10 cellular contexts compared by ENCODE assay signal in the genomic region with DNA sequence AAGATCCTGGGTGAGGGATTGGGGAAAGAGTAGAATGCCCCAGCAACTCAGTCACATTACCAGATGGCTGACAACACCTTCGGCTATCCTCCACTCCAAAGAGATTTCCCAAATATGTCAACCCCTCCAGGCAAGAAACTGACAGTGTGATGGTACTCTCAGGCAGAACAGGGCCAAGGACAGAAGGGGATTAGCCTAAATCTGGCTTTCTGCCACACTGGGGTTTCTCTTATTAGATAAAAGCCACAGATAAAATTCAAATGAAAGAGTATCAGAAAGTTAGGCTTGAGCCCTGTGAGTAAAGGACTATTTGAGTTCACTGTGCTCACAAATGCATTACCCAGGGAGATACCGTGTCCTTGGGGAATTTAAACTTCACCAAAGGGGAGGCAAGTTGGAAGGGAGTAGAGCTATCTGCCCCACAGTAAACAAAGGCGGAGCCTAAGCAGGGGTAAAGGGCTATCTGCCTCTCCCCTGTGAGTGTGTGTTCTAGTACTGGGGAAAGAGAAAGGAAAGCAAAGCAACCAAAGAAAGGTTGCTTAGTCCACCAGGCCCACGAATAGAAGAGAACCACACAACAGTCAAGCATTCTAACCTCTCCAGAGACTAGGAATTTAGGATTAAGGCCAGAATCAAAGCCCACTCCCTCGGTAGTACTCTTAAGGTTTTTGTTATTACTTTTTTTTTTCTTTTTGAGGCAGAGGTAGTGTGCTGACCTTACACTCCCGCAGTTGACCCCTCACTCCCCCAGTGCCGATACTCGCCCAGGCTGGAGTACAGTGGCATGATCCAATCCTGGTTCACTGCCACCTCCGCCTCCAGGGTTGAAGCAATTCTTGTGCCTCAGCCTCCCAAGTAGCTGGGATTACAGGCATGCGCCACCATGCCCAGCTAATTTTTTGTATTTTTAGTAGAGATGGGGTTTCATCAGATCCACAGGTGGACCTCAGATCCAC. TPM values are rescaled to one million over a fixed set of nuclear protein-coding genes. Genes with fewer than 3 reads are reported as not detected.
A peak's percentile ranks its signal among the peaks of the same experiment; 100 is the strongest.
DNase-seq lines count a peak whose midpoint lies in the region; ATAC-seq, FAIRE-seq and TF ChIP-seq lines count a peak whose summit lies in the region.
"Had no signal": no experiment of that assay in that cellular context is flagged by ENCODE, and none has a peak within 500 bp of the region (broad histone marks: within the 10 kb centered on the region; RNA-seq: fewer than 3 reads in every experiment).

No MANE protein-coding gene starts in this region.

- 66% methylated on average over 10 of the region's 10 CpGs for WGBS in GM12878 (ENCODE audit: insufficient coverage, insufficient replicate concordance, low lambda C conversion rate, missing lambda C conversion rate)
- WGBS in mesendoderm (ENCODE audit: extremely low coverage, insufficient coverage, low lambda C conversion rate): no CpG with 5 or more reads among the region's 10 CpGs

- H3K56ac ChIP-seq in mesendoderm (ENCODE audit: low read length): peak overlapping the region; percentile 57

- H3K79me2 ChIP-seq in GM12878 (ENCODE audit: control insufficient read depth, insufficient read depth, low read length): peaks cover 83% of the 10 kb centered on the region
- H3K79me2 ChIP-seq in mesendoderm (ENCODE audit: control insufficient read depth, insufficient read depth, low read length): peaks cover 82% of the 10 kb centered on the region

- RAD21 ChIA-PET in GM12878 (lab: Charles Lee; ENCODE audit: unreplicated experiment): interaction anchor here (1.0 to 1.4 kb wide), 3 partner anchors 21 to 93 kb away, joined by 3 to 5 read pairs (median 3); a partner anchor contains a TSS

- in situ Hi-C loops in GM12878 (cut with MboI): no loop called here

- H3K23ac ChIP-seq in mesendoderm (ENCODE audit: low read length): peak overlapping the region; percentile 57

- no peak overlapping the region for H2BK5ac ChIP-seq in mesendoderm (ENCODE audit: low read length)

- H3K9ac ChIP-seq in HUES6 (ENCODE audit: low read length) (no peak overlapping the region), GM12878 (ENCODE audit: control insufficient read depth, insufficient read depth, low read length) (peak overlapping the region; percentile 30), mesendoderm (ENCODE audit: low read length) (peak overlapping the region; percentile 27)

- no peak overlapping the region for H2AFZ ChIP-seq in GM12878 (ENCODE audit: control insufficient read depth, low read depth, low read length)

- peak overlapping the region; percentile 34; the same call in 1 of the 2 replicates for H3K4me3 ChIP-seq in HUES6 (ENCODE audit: low read depth, low read length)
- peak overlapping the region; percentile 99 for H3K4me3 ChIP-seq in GM12878
- no peak overlapping the region for H3K4me3 ChIP-seq in mesendoderm (ENCODE audit: low read length)

- TF ChIP-seq CTCF in 22Rv1 (IDR thresholded peaks at IDR 0.05) (no peak), GM12878 (IDR thresholded peaks at IDR 0.05 in 2 of 3, conservative IDR thresholded peaks at IDR 0.05 in 1 of 3; ENCODE audit: control insufficient read depth in 2 of 3, extremely low read depth in 1 of 3, insufficient read depth in 1 of 3, low read depth in 3 of 3, low read length in 3 of 3) (no peak)

- peaks cover 36% of the 10 kb centered on the region for H3K4me1 ChIP-seq in HUES6 (ENCODE audit: control insufficient read depth, insufficient read depth, low read length)
- H3K4me1 ChIP-seq in GM12878 (ENCODE audit: control insufficient read depth, insufficient read depth, low read length): peaks cover 17% of the 10 kb centered on the region
- H3K4me1 ChIP-seq in mesendoderm (ENCODE audit: control insufficient read depth, low read depth, low read length): peaks cover 11% of the 10 kb centered on the region

- H3K79me1 ChIP-seq in mesendoderm (ENCODE audit: low read length): peaks cover 7% of the 10 kb centered on the region

- no peak for TF ChIP-seq POLR2A in GM12878 (IDR thresholded peaks at IDR 0.05; ENCODE audit: low read depth, low read length)

- H4K5ac ChIP-seq in mesendoderm (ENCODE audit: low read length): no peak overlapping the region

- intact Hi-C loops in GM12878 (cut with micrococcal nuclease; ENCODE audit: unreplicated experiment): no loop called here

- no peaks in the 10 kb centered on the region for H3K9me3 ChIP-seq in HUES6 (ENCODE audit: control insufficient read depth, insufficient read depth, low read depth, low read length)
- H3K9me3 ChIP-seq in GM12878 (replicated peaks; ENCODE audit: control insufficient read depth, insufficient read depth, low read length): no peaks in the 10 kb centered on the region

- H3K27me3 ChIP-seq in HUES6 (ENCODE audit: control insufficient read depth, insufficient read depth, low read length): no peaks in the 10 kb centered on the region
- H3K27me3 ChIP-seq in GM12878 (replicated peaks in 1 of 2; ENCODE audit: control insufficient read depth in 2 of 2, insufficient read depth in 2 of 2, low read length in 1 of 2): no peaks in the 10 kb centered on the region
- no peaks in the 10 kb centered on the region for H3K27me3 ChIP-seq in mesendoderm (ENCODE audit: insufficient read depth, low read length, poor library complexity)

- DNase-seq in GM12878 (ENCODE audit: low read depth, low spot score) (no peak), mesendoderm (peak; percentile 33), NCI-H2227 treated with DMSO at 0.1 percent for 48 hours (lab: John Stamatoyannopoulos, UW) (no peak), GM03348 (ENCODE audit: low spot score) (no peak), NCI-H226 (no peak)
- DNase-seq: activated CD8-positive, alpha-beta memory T cell treated with anti-CD3 and anti-CD28 coated beads, Interleukin-2, amount 50 U/mL, for 48 hours had no signal

- H2BK15ac ChIP-seq in mesendoderm (replicated peaks; ENCODE audit: low read depth): no peak overlapping the region

- POLR2A ChIA-PET in GM12878 (lab: Charles Lee): interaction anchor here (1.4 to 3.9 kb wide), 3 partner anchors 20 to 85 kb away, joined by 3 to 20 read pairs (median 4); no protein-coding TSS in a partner anchor

- 0 out of 3 replicates have a peak, but pooled peaks have one; percentile 1 for ATAC-seq in GM12878
- ATAC-seq in GM18520 (IDR thresholded peaks at IDR 0.05; ENCODE audit: unreplicated experiment): no peak

- no peak overlapping the region for H3K4ac ChIP-seq in mesendoderm (ENCODE audit: low read depth, low read length)

- no TSS peak for BruUV-seq in GM12878 (replicated peaks; lab: Mats Ljungman, UMichigan)

- H3K4me2 ChIP-seq in GM12878 (ENCODE audit: control insufficient read depth, insufficient read depth): peak overlapping the region; percentile 89
- H3K4me2 ChIP-seq in mesendoderm (ENCODE audit: low read length): no peak overlapping the region

- H2AK5ac ChIP-seq in mesendoderm (ENCODE audit: low read length): no peak overlapping the region

- H4K8ac ChIP-seq in mesendoderm (ENCODE audit: low read depth, low read length): no peak overlapping the region

- no peak overlapping the region for H3K18ac ChIP-seq in mesendoderm (ENCODE audit: low read length)

- H2BK120ac ChIP-seq in mesendoderm (ENCODE audit: low read depth, low read length): no peak overlapping the region

- CTCF ChIA-PET in GM12878 (lab: Yijun Ruan, JAX): interaction anchor here (0.7 to 2.2 kb wide), 3 partner anchors 20 to 156 kb away, joined by 3 to 7 read pairs (median 7); no protein-coding TSS in a partner anchor

- H3K36me3 ChIP-seq in HUES6 (ENCODE audit: control insufficient read depth, insufficient read depth, low read length) (peaks cover 55% of the 10 kb centered on the region), GM12878 (ENCODE audit: control insufficient read depth in 2 of 2, insufficient read depth in 2 of 2, low read length in 1 of 2) (peaks cover 3 to 31% of the 10 kb centered on the region in 2 experiments; a peak in 3 of 4 replicates), mesendoderm (ENCODE audit: control insufficient read depth, insufficient read depth, low read length) (peaks cover 7% of the 10 kb centered on the region)

- no peak for TF ChIP-seq RAD21 in GM12878 (IDR thresholded peaks at IDR 0.05; ENCODE audit: insufficient read depth, low read depth, low read length)

- no peak for FAIRE-seq in GM12878 (lab: Jason Lieb, UNC)
- FAIRE-seq: G401.6 had no signal

- peaks cover 36% of the 10 kb centered on the region for H4K20me1 ChIP-seq in GM12878 (ENCODE audit: control insufficient read depth, insufficient read depth)

- H3K27ac ChIP-seq in 22Rv1 (peak overlapping the region; percentile 4), HUES6 (ENCODE audit: low read depth, low read length) (peak overlapping the region; percentile 23; the same call in 1 of the 2 replicates), GM12878 (ENCODE audit: control insufficient read depth, insufficient read depth) (no peak overlapping the region; the same call in 1 of the 2 replicates), mesendoderm (ENCODE audit: low read depth, low read length) (no peak overlapping the region)

- TF ChIP-seq EP300 in GM12878 (IDR thresholded peaks at IDR 0.05; ENCODE audit: borderline replicate concordance in 1 of 2, control insufficient read depth in 1 of 2, low read depth in 2 of 2, low read length in 2 of 2): no peak

- SMC1A ChIA-PET in GM12878 (lab: Charles Lee; ENCODE audit: uncharacterized antibody, unreplicated experiment): interaction anchor here (0.7 to 4.1 kb wide), 4 partner anchors 13 to 825 kb away, joined by 3 to 22 read pairs (median 7); a partner anchor contains a TSS

RNA-seq across cellular contexts. Expression of a gene that starts 12.8 kb away (rescaled TPM):
- 188 and 211 TPM in 2 replicates for total RNA-seq in GM12878 (2013; cell fraction: nucleolus; rRNA removed)
- total RNA-seq in GM12878 (2014; rRNA removed) (405 and 502 TPM in 2 replicates), GM12878 (2014; rRNA removed; fragmentation: Illumina TruSeq; extraction: Trizol) (411 and 420 TPM in 2 replicates), GM12878 (2021) (545 and 553 TPM in 2 replicates)
- polyA plus RNA-seq in GM12878 (2011; ENCODE audit: low read depth): 286 TPM
- polyA plus RNA-seq in GM12878 (2011; rRNA removed) (656 and 917 TPM in 2 replicates), GM12878 (2014; fragmentation: Illumina TruSeq; extraction: Trizol) (597 and 607 TPM in 2 replicates), GM12878 (2014; fragmentation: Nextera tagmentation; extraction: Ambion mirVana) (100 to 1,000 TPM; 270 to 321 TPM), GM12878 (2014; rRNA removed) (414 and 456 TPM in 2 replicates), GM12878 (2016; fragmentation: Nextera tagmentation; extraction: Ambion mirVana) (100 to 1,000 TPM; 732 to 759 TPM)
- 327 and 385 TPM in 2 replicates for polyA plus RNA-seq in GM12878 (2011; cell fraction: cytosol; rRNA removed)
- polyA plus RNA-seq in GM12878 (2011; cell fraction: nucleus; rRNA removed): 222 and 294 TPM in 2 replicates
- polyA plus RNA-seq in GM12878 (2012): 335 and 369 TPM in 2 replicates
- polyA minus RNA-seq in GM12878 (2011; rRNA and poly(A)+ RNA removed): 191 and 196 TPM in 2 replicates
- polyA minus RNA-seq in GM12878 (2011; cell fraction: cytosol; rRNA and poly(A)+ RNA removed): 82.5 and 102 TPM in 2 replicates
- polyA minus RNA-seq in GM12878 (2011; cell fraction: nucleus; rRNA and poly(A)+ RNA removed): 36.0 and 65.3 TPM in 2 replicates
- polyA plus RNA-seq in mesendoderm (2013, experiment 1 of 2): 496 TPM
- polyA plus RNA-seq in mesendoderm (2013, experiment 2 of 2): 509 TPM

RNA-seq across cellular contexts. Expression of a gene that starts 24.3 kb away (rescaled TPM):
- total RNA-seq in GM12878 (2013; cell fraction: nucleolus; rRNA removed): not detected in 2 replicates
- total RNA-seq in GM12878 (2014; rRNA removed) (under 0.01 TPM in 1 of 2 replicates, not detected in the other), GM12878 (2014; rRNA removed; fragmentation: Illumina TruSeq; extraction: Trizol) (not detected in 2 replicates), GM12878 (2021) (not detected in 2 replicates)
- not detected for polyA plus RNA-seq in GM12878 (2011; ENCODE audit: low read depth)
- polyA plus RNA-seq in GM12878 (2011; rRNA removed) (0.03 TPM in 1 of 2 replicates, not detected in the other), GM12878 (2014; fragmentation: Illumina TruSeq; extraction: Trizol) (0.04 TPM in 1 of 2 replicates, not detected in the other), GM12878 (2014; fragmentation: Nextera tagmentation; extraction: Ambion mirVana) (not detected), GM12878 (2014; rRNA removed) (not detected in 2 replicates), GM12878 (2016; fragmentation: Nextera tagmentation; extraction: Ambion mirVana) (under 1 TPM; 0.07 to 0.08 TPM)
- 0.02 TPM in 1 of 2 replicates, not detected in the other for polyA plus RNA-seq in GM12878 (2011; cell fraction: cytosol; rRNA removed)
- 0.03 TPM in 1 of 2 replicates, not detected in the other for polyA plus RNA-seq in GM12878 (2011; cell fraction: nucleus; rRNA removed)
- not detected in 2 replicates for polyA plus RNA-seq in GM12878 (2012)
- 0.10 and 0.15 TPM in 2 replicates for polyA minus RNA-seq in GM12878 (2011; rRNA and poly(A)+ RNA removed)
- polyA minus RNA-seq in GM12878 (2011; cell fraction: cytosol; rRNA and poly(A)+ RNA removed): not detected in 2 replicates
- polyA minus RNA-seq in GM12878 (2011; cell fraction: nucleus; rRNA and poly(A)+ RNA removed): 0.10 TPM in 1 of 2 replicates, not detected in the other
- not detected for polyA plus RNA-seq in mesendoderm (2013, experiment 1 of 2)
- not detected for polyA plus RNA-seq in mesendoderm (2013, experiment 2 of 2)

RNA-seq across cellular contexts. Expression of a gene that starts 27.0 kb away (rescaled TPM):
- total RNA-seq in GM12878 (2013; cell fraction: nucleolus; rRNA removed): not detected in 2 replicates
- total RNA-seq in GM12878 (2014; rRNA removed) (not detected in 2 replicates), GM12878 (2014; rRNA removed; fragmentation: Illumina TruSeq; extraction: Trizol) (not detected in 2 replicates), GM12878 (2021) (not detected in 2 replicates)
- polyA plus RNA-seq in GM12878 (2011; ENCODE audit: low read depth): not detected
- polyA plus RNA-seq in GM12878 (2011; rRNA removed) (not detected in 2 replicates), GM12878 (2014; fragmentation: Illumina TruSeq; extraction: Trizol) (not detected in 2 replicates), GM12878 (2014; fragmentation: Nextera tagmentation; extraction: Ambion mirVana) (not detected), GM12878 (2014; rRNA removed) (not detected in 2 replicates), GM12878 (2016; fragmentation: Nextera tagmentation; extraction: Ambion mirVana) (not detected)
- not detected in 2 replicates for polyA plus RNA-seq in GM12878 (2011; cell fraction: cytosol; rRNA removed)
- not detected in 2 replicates for polyA plus RNA-seq in GM12878 (2011; cell fraction: nucleus; rRNA removed)
- not detected in 2 replicates for polyA plus RNA-seq in GM12878 (2012)
- not detected in 2 replicates for polyA minus RNA-seq in GM12878 (2011; rRNA and poly(A)+ RNA removed)
- polyA minus RNA-seq in GM12878 (2011; cell fraction: cytosol; rRNA and poly(A)+ RNA removed): not detected in 2 replicates
- polyA minus RNA-seq in GM12878 (2011; cell fraction: nucleus; rRNA and poly(A)+ RNA removed): not detected in 2 replicates
- polyA plus RNA-seq in mesendoderm (2013, experiment 1 of 2): not detected
- polyA plus RNA-seq in mesendoderm (2013, experiment 2 of 2): not detected

RNA-seq across cellular contexts. Expression of a gene that starts 41.6 kb away (rescaled TPM):
- total RNA-seq in GM12878 (2013; cell fraction: nucleolus; rRNA removed): 296 and 314 TPM in 2 replicates
- 56.6 and 58.7 TPM in 2 replicates for total RNA-seq in GM12878 (2014; rRNA removed)
- 69.6 and 75.8 TPM in 2 replicates for total RNA-seq in GM12878 (2014; rRNA removed; fragmentation: Illumina TruSeq; extraction: Trizol)
- 163 and 171 TPM in 2 replicates for total RNA-seq in GM12878 (2021)
- polyA plus RNA-seq in GM12878 (2011; ENCODE audit: low read depth): 73.9 TPM
- 86.2 and 185 TPM in 2 replicates for polyA plus RNA-seq in GM12878 (2011; rRNA removed)
- polyA plus RNA-seq in GM12878 (2011; cell fraction: cytosol; rRNA removed): 116 and 123 TPM in 2 replicates
- 303 and 325 TPM in 2 replicates for polyA plus RNA-seq in GM12878 (2011; cell fraction: nucleus; rRNA removed)
- polyA plus RNA-seq in GM12878 (2012): 81.1 and 94.6 TPM in 2 replicates
- 164 and 180 TPM in 2 replicates for polyA plus RNA-seq in GM12878 (2014; fragmentation: Illumina TruSeq; extraction: Trizol)
- polyA plus RNA-seq in GM12878 (2014; fragmentation: Nextera tagmentation; extraction: Ambion mirVana): 10 to 100 TPM; 49.9 to 53.3 TPM
- polyA plus RNA-seq in GM12878 (2014; rRNA removed): 140 and 151 TPM in 2 replicates
- polyA plus RNA-seq in GM12878 (2016; fragmentation: Nextera tagmentation; extraction: Ambion mirVana): 100 to 1,000 TPM; 181 to 198 TPM
- polyA minus RNA-seq in GM12878 (2011; rRNA and poly(A)+ RNA removed): 130 and 259 TPM in 2 replicates
- polyA minus RNA-seq in GM12878 (2011; cell fraction: cytosol; rRNA and poly(A)+ RNA removed): 29.7 and 45.6 TPM in 2 replicates
- polyA minus RNA-seq in GM12878 (2011; cell fraction: nucleus; rRNA and poly(A)+ RNA removed): 99.0 and 173 TPM in 2 replicates
- polyA plus RNA-seq in mesendoderm (2013, experiment 1 of 2): 220 TPM
- polyA plus RNA-seq in mesendoderm (2013, experiment 2 of 2): 216 TPM

Comparison
In these comparisons a context has a peak if more than half of its experiments do, and no peak if none do; other contexts are left out.
1. H3K27ac ChIP-seq: peak in 22Rv1 (single experiment) and HUES6 (single experiment); none in GM12878 (single experiment) and mesendoderm (single experiment).